1 cellular context compared by ENCODE assay signal in the genomic region with DNA sequence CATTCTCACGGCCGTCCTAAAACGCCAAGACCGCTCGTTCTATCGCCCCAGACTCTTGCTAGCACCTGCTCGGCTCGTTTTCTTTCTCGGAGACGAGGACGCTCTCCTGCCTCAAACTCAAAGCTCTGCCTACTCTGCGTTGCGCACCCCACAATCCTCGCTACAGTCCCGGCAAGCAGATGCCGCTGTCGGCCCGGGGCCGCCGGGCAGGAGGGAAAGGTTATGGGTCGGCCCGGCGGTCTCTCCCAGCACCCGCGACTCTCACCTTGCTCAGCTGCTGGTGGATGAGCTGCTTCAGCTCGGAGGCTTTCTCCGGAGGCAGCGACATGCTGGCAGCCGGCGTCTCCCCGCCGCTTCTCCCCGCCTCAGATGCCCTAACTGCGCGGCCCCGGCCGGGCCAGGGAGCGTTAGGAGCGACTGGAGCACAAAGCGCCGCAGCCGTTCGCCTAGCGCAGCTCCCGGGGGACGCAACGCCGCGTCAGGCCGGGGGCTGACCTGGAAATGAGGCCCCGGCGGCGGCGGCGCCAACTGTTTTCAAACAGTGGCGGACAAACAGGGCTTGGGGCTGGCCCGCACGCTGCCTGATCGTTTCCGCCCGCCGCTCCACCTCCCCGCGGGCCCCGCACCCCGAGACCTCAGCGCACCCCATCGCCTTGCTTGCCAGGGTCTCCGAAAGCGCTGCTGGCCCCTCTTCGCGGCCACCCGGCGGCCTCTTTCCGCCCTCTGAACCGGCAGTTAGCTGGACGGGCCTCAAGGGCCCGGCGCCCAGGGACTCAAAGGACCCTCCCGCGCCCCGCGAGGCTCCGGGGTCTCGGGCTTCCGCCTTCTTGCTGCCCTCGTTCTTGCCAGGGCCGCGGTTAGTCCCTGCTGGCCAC.
TF ChIP-seq lines count a peak whose summit lies in the region.

A gene with protein sequence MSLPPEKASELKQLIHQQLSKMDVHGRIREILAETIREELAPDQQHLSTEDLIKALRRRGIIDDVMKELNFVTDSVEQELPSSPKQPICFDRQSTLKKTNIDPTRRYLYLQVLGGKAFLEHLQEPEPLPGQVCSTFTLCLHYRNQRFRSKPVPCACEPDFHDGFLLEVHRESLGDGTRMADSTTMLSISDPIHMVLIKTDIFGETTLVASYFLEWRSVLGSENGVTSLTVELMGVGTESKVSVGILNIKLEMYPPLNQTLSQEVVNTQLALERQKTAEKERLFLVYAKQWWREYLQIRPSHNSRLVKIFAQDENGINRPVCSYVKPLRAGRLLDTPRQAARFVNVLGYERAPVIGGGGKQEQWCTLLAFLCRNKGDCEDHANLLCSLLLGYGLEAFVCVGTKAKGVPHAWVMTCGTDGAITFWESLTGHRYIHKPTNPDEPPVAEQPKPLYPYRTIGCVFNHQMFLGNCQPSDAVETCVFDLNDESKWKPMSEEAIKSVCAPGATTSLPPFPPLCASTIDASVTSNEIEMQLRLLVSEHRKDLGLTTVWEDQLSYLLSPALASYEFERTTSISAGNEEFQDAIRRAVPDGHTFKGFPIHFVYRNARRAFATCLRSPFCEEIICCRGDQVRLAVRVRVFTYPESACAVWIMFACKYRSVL (minus strand): TSS at position 503 of the 875 bp plus-strand sequence. CDS start 175 bp downstream, at position 328.
A gene with protein sequence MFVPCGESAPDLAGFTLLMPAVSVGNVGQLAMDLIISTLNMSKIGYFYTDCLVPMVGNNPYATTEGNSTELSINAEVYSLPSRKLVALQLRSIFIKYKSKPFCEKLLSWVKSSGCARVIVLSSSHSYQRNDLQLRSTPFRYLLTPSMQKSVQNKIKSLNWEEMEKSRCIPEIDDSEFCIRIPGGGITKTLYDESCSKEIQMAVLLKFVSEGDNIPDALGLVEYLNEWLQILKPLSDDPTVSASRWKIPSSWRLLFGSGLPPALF (plus strand): TSS at position 822 of the 875 bp plus-strand sequence. CDS start 66 bp downstream, outside the sequence.

TF ChIP-seq in HEK293, 187 proteins besides CTCF, POLR2A, EP300 and RAD21 (continued from another document and continues in another):
- TF ChIP-seq, protein P1, sequence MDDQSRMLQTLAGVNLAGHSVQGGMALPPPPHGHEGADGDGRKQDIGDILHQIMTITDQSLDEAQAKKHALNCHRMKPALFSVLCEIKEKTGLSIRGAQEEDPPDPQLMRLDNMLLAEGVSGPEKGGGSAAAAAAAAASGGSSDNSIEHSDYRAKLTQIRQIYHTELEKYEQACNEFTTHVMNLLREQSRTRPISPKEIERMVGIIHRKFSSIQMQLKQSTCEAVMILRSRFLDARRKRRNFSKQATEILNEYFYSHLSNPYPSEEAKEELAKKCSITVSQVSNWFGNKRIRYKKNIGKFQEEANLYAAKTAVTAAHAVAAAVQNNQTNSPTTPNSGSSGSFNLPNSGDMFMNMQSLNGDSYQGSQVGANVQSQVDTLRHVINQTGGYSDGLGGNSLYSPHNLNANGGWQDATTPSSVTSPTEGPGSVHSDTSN (CRISPR knock-in tag; IDR thresholded peaks at IDR 0.05) = peak; percentile 83; the same call in 1 of the 2 replicates
- TF ChIP-seq ZNF560 (tag by site-specific recombination; IDR thresholded peaks at IDR 0.05; ENCODE audit: borderline replicate concordance) = 0 out of 2 replicates have a peak, but pooled peaks have one; percentile 27
- peak; percentile 24; the same call in 1 of the 2 replicates for TF ChIP-seq HOXD13 (CRISPR knock-in tag; IDR thresholded peaks at IDR 0.05; ENCODE audit: borderline replicate concordance)
- no peak for TF ChIP-seq ZNF239 (tag by site-specific recombination; IDR thresholded peaks at IDR 0.05)
- TF ChIP-seq HOXA7 (CRISPR knock-in tag; IDR thresholded peaks at IDR 0.05; ENCODE audit: borderline replicate concordance) = no peak
- TF ChIP-seq, protein P2, sequence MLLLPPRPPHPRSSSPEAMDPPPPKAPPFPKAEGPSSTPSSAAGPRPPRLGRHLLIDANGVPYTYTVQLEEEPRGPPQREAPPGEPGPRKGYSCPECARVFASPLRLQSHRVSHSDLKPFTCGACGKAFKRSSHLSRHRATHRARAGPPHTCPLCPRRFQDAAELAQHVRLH (tag by site-specific recombination; IDR thresholded peaks at IDR 0.05) = peak; percentile 76; the same call in 1 of the 2 replicates
- peak; percentile 24; the same call in 1 of the 2 replicates for TF ChIP-seq HOXC10 (CRISPR knock-in tag; IDR thresholded peaks at IDR 0.05)
- TF ChIP-seq, protein P3, sequence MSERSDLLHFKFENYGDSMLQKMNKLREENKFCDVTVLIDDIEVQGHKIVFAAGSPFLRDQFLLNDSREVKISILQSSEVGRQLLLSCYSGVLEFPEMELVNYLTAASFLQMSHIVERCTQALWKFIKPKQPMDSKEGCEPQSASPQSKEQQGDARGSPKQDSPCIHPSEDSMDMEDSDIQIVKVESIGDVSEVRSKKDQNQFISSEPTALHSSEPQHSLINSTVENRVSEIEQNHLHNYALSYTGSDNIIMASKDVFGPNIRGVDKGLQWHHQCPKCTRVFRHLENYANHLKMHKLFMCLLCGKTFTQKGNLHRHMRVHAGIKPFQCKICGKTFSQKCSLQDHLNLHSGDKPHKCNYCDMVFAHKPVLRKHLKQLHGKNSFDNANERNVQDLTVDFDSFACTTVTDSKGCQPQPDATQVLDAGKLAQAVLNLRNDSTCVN (tag by site-specific recombination; optimal IDR thresholded peaks at IDR 0.05) = peak; percentile 91
- no peak for TF ChIP-seq ZNF184 (tag by site-specific recombination; IDR thresholded peaks at IDR 0.05)
- TF ChIP-seq ZNF623 (tag by site-specific recombination; IDR thresholded peaks at IDR 0.05) = 0 out of 2 replicates have a peak, but pooled peaks have one; percentile 21
- TF ChIP-seq ZBTB8A (tag by site-specific recombination; IDR thresholded peaks at IDR 0.05) = peak; percentile 68
- TF ChIP-seq ZNF221 (tag by site-specific recombination; IDR thresholded peaks at IDR 0.05; ENCODE audit: borderline replicate concordance) = no peak
- TF ChIP-seq KLF9 (tag by site-specific recombination; IDR thresholded peaks at IDR 0.05; ENCODE audit: low read depth) = peak; percentile 47
- TF ChIP-seq ZNF266 (tag by site-specific recombination; IDR thresholded peaks at IDR 0.05; ENCODE audit: low read depth) = 0 out of 2 replicates have a peak, but pooled peaks have one; percentile 44
- TF ChIP-seq, protein P4, sequence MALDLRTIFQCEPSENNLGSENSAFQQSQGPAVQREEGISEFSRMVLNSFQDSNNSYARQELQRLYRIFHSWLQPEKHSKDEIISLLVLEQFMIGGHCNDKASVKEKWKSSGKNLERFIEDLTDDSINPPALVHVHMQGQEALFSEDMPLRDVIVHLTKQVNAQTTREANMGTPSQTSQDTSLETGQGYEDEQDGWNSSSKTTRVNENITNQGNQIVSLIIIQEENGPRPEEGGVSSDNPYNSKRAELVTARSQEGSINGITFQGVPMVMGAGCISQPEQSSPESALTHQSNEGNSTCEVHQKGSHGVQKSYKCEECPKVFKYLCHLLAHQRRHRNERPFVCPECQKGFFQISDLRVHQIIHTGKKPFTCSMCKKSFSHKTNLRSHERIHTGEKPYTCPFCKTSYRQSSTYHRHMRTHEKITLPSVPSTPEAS (tag by site-specific recombination; IDR thresholded peaks at IDR 0.05) = peak; percentile 40; the same call in 1 of the 2 replicates
- TF ChIP-seq ZNF701 (tag by site-specific recombination; IDR thresholded peaks at IDR 0.05) = no peak
- TF ChIP-seq, protein P5, sequence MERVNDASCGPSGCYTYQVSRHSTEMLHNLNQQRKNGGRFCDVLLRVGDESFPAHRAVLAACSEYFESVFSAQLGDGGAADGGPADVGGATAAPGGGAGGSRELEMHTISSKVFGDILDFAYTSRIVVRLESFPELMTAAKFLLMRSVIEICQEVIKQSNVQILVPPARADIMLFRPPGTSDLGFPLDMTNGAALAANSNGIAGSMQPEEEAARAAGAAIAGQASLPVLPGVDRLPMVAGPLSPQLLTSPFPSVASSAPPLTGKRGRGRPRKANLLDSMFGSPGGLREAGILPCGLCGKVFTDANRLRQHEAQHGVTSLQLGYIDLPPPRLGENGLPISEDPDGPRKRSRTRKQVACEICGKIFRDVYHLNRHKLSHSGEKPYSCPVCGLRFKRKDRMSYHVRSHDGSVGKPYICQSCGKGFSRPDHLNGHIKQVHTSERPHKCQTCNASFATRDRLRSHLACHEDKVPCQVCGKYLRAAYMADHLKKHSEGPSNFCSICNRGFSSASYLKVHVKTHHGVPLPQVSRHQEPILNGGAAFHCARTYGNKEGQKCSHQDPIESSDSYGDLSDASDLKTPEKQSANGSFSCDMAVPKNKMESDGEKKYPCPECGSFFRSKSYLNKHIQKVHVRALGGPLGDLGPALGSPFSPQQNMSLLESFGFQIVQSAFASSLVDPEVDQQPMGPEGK (tag by site-specific recombination; IDR thresholded peaks at IDR 0.05) = peak; percentile 85
- TF ChIP-seq ZNF394 (tag by site-specific recombination; IDR thresholded peaks at IDR 0.05; ENCODE audit: borderline replicate concordance) = peak; percentile 69; the same call in 1 of the 2 replicates
- no peak for TF ChIP-seq ZNF354C (tag by site-specific recombination; IDR thresholded peaks at IDR 0.05; ENCODE audit: borderline replicate concordance, low read depth)
- TF ChIP-seq, protein P6, sequence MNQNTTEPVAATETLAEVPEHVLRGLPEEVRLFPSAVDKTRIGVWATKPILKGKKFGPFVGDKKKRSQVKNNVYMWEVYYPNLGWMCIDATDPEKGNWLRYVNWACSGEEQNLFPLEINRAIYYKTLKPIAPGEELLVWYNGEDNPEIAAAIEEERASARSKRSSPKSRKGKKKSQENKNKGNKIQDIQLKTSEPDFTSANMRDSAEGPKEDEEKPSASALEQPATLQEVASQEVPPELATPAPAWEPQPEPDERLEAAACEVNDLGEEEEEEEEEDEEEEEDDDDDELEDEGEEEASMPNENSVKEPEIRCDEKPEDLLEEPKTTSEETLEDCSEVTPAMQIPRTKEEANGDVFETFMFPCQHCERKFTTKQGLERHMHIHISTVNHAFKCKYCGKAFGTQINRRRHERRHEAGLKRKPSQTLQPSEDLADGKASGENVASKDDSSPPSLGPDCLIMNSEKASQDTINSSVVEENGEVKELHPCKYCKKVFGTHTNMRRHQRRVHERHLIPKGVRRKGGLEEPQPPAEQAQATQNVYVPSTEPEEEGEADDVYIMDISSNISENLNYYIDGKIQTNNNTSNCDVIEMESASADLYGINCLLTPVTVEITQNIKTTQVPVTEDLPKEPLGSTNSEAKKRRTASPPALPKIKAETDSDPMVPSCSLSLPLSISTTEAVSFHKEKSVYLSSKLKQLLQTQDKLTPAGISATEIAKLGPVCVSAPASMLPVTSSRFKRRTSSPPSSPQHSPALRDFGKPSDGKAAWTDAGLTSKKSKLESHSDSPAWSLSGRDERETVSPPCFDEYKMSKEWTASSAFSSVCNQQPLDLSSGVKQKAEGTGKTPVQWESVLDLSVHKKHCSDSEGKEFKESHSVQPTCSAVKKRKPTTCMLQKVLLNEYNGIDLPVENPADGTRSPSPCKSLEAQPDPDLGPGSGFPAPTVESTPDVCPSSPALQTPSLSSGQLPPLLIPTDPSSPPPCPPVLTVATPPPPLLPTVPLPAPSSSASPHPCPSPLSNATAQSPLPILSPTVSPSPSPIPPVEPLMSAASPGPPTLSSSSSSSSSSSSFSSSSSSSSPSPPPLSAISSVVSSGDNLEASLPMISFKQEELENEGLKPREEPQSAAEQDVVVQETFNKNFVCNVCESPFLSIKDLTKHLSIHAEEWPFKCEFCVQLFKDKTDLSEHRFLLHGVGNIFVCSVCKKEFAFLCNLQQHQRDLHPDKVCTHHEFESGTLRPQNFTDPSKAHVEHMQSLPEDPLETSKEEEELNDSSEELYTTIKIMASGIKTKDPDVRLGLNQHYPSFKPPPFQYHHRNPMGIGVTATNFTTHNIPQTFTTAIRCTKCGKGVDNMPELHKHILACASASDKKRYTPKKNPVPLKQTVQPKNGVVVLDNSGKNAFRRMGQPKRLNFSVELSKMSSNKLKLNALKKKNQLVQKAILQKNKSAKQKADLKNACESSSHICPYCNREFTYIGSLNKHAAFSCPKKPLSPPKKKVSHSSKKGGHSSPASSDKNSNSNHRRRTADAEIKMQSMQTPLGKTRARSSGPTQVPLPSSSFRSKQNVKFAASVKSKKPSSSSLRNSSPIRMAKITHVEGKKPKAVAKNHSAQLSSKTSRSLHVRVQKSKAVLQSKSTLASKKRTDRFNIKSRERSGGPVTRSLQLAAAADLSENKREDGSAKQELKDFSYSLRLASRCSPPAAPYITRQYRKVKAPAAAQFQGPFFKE (tag by site-specific recombination; IDR thresholded peaks at IDR 0.05; ENCODE audit: borderline replicate concordance) = no peak
- TF ChIP-seq YY1 (tag by site-specific recombination; IDR thresholded peaks at IDR 0.05) = peak; percentile 41
- TF ChIP-seq MEIS1 (CRISPR knock-in tag; IDR thresholded peaks at IDR 0.05; ENCODE audit: borderline replicate concordance) = 0 out of 2 replicates have a peak, but pooled peaks have one; percentile 26
- TF ChIP-seq, protein P7, sequence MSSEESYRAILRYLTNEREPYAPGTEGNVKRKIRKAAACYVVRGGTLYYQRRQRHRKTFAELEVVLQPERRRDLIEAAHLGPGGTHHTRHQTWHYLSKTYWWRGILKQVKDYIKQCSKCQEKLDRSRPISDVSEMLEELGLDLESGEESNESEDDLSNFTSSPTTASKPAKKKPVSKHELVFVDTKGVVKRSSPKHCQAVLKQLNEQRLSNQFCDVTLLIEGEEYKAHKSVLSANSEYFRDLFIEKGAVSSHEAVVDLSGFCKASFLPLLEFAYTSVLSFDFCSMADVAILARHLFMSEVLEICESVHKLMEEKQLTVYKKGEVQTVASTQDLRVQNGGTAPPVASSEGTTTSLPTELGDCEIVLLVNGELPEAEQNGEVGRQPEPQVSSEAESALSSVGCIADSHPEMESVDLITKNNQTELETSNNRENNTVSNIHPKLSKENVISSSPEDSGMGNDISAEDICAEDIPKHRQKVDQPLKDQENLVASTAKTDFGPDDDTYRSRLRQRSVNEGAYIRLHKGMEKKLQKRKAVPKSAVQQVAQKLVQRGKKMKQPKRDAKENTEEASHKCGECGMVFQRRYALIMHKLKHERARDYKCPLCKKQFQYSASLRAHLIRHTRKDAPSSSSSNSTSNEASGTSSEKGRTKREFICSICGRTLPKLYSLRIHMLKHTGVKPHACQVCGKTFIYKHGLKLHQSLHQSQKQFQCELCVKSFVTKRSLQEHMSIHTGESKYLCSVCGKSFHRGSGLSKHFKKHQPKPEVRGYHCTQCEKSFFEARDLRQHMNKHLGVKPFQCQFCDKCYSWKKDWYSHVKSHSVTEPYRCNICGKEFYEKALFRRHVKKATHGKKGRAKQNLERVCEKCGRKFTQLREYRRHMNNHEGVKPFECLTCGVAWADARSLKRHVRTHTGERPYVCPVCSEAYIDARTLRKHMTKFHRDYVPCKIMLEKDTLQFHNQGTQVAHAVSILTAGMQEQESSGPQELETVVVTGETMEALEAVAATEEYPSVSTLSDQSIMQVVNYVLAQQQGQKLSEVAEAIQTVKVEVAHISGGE (tag by site-specific recombination; conservative IDR thresholded peaks at IDR 0.05; ENCODE audit: low read depth) = peak; percentile 60
- TF ChIP-seq, protein P8, sequence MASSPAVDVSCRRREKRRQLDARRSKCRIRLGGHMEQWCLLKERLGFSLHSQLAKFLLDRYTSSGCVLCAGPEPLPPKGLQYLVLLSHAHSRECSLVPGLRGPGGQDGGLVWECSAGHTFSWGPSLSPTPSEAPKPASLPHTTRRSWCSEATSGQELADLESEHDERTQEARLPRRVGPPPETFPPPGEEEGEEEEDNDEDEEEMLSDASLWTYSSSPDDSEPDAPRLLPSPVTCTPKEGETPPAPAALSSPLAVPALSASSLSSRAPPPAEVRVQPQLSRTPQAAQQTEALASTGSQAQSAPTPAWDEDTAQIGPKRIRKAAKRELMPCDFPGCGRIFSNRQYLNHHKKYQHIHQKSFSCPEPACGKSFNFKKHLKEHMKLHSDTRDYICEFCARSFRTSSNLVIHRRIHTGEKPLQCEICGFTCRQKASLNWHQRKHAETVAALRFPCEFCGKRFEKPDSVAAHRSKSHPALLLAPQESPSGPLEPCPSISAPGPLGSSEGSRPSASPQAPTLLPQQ (tag by site-specific recombination; IDR thresholded peaks at IDR 0.05) = peak; percentile 72
- peak; percentile 29; the same call in 1 of the 2 replicates for TF ChIP-seq ZFP69B (tag by site-specific recombination; IDR thresholded peaks at IDR 0.05)
- no peak; the same call in 1 of the 2 replicates for TF ChIP-seq KLF1 (tag by site-specific recombination; IDR thresholded peaks at IDR 0.05)
- TF ChIP-seq ZNF121 (tag by site-specific recombination; IDR thresholded peaks at IDR 0.05) = peak; percentile 46; the same call in 1 of the 2 replicates
- TF ChIP-seq ZBTB17 (tag by site-specific recombination; IDR thresholded peaks at IDR 0.05) = peak; percentile 29; the same call in 1 of the 2 replicates
